13 cellular contexts compared by ENCODE assay signal in genomic region chrX:20361081-20361889, GRCh38.
A peak's percentile ranks its signal among the peaks of the same experiment; 100 is the strongest.
DNase-seq lines count a peak whose midpoint lies in the region; ATAC-seq, FAIRE-seq and TF ChIP-seq lines count a peak whose summit lies in the region.
"Had no signal": no experiment of that assay in that cellular context is flagged by ENCODE, and none has a peak within 500 bp of the region (broad histone marks: within the 10 kb centered on the region; RNA-seq: fewer than 3 reads in every experiment).

No MANE protein-coding gene starts in this region.

- peak overlapping the region; percentile 49 for H2BK5ac ChIP-seq in trophoblast cell (ENCODE audit: low read depth, low read length, poor library complexity)

- H4K91ac ChIP-seq in trophoblast cell (ENCODE audit: low read depth, low read length), result peak overlapping the region; percentile 37

- H3K18ac ChIP-seq in trophoblast cell (ENCODE audit: low read length), result no peak overlapping the region

- H2AK5ac ChIP-seq in trophoblast cell (ENCODE audit: low read length), result no peak overlapping the region

- TF ChIP-seq CTCF in foreskin fibroblast (IDR thresholded peaks at IDR 0.05; ENCODE audit: low read depth, low read length), result no peak

- DNase-seq in DMS53 treated with DMSO at 0.1 percent for 48 hours (lab: John Stamatoyannopoulos, UW; ENCODE audit: unreplicated experiment), result peak; percentile 27
- peak; percentile 20 for DNase-seq in SHP77 treated with DMSO at 0.1 percent for 48 hours (lab: John Stamatoyannopoulos, UW)
- DNase-seq in foreskin fibroblast, result peak; percentile 35 to 60
- peak; percentile 64 to 90 for DNase-seq in trophoblast cell
- DNase-seq in frontal cortex (ENCODE audit: low spot score in 2 of 2), result no peak
- no peak for DNase-seq in stimulated activated CD4-positive, alpha-beta T cell treated with anti-CD3 and anti-CD28 coated beads, Interleukin-12 subunit alpha, Interleukin-12 subunit beta, amount 100 ng/mL, for 4 hours
- DNase-seq: DMS79; H9; hippocampal formation; stimulated activated CD8-positive, alpha-beta memory T cell treated with anti-CD3 and anti-CD28 coated beads, Interleukin-4, amount 100 ng/mL, for 48 hours had no signal

- peaks cover 2% of the 10 kb centered on the region for H3K79me2 ChIP-seq in trophoblast cell (ENCODE audit: control insufficient read depth, insufficient read depth, low read length, poor library complexity)

- peak overlapping the region; percentile 50 for H3K4me2 ChIP-seq in trophoblast cell (ENCODE audit: low read length)

- no peak for FAIRE-seq in frontal cortex (lab: Jason Lieb, UNC)

- no peak overlapping the region for H3K9ac ChIP-seq in trophoblast cell (ENCODE audit: low read length)

- no CpG with 5 or more reads among the region's 8 CpGs for WGBS in trophoblast cell (ENCODE audit: extremely low coverage, insufficient coverage, insufficient read length)

- H3K4me3 ChIP-seq in foreskin fibroblast (ENCODE audit: low read depth in 1 of 2, low read length in 2 of 2), result no peak overlapping the region
- no peak overlapping the region for H3K4me3 ChIP-seq in trophoblast cell (ENCODE audit: low read depth, low read length)
- H3K4me3 ChIP-seq: cardiac muscle cell had no signal

- H3K14ac ChIP-seq in trophoblast cell (ENCODE audit: low read length), result peak overlapping the region; percentile 51

- H2BK120ac ChIP-seq in trophoblast cell (ENCODE audit: insufficient read depth, low read length, poor library complexity), result no peak overlapping the region

- H2BK12ac ChIP-seq in trophoblast cell (ENCODE audit: low read length), result peak overlapping the region; percentile 40

- H3K23ac ChIP-seq in trophoblast cell (ENCODE audit: low read length), result no peak overlapping the region

- ATAC-seq in esophagus mucosa (no peak), HG03196 (IDR thresholded peaks at IDR 0.05; ENCODE audit: unreplicated experiment) (no peak)

- peaks cover 6% of the 10 kb centered on the region for H3K79me1 ChIP-seq in trophoblast cell (ENCODE audit: low read length)

- peaks cover 8 to 9% of the 10 kb centered on the region in 2 experiments for H3K4me1 ChIP-seq in trophoblast cell (ENCODE audit: control insufficient read depth in 1 of 2, insufficient read depth in 2 of 2, low read length in 2 of 2)

- H3K27ac ChIP-seq in trophoblast cell (ENCODE audit: low read depth, low read length), result peak overlapping the region; percentile 86
- H3K27ac ChIP-seq: cardiac muscle cell had no signal

- no peaks in the 10 kb centered on the region for H3K27me3 ChIP-seq in trophoblast cell (ENCODE audit: insufficient read depth, low read length)
- H3K27me3 ChIP-seq: cardiac muscle cell had no signal

- no peak overlapping the region for H3K4ac ChIP-seq in trophoblast cell (ENCODE audit: low read depth, low read length)

- no peak overlapping the region for H4K8ac ChIP-seq in trophoblast cell (ENCODE audit: low read depth, low read length)

- no peak overlapping the region for H4K12ac ChIP-seq in trophoblast cell (ENCODE audit: low read depth, low read length)

- no peak overlapping the region for H2AFZ ChIP-seq in trophoblast cell (ENCODE audit: insufficient read depth, low read length, poor library complexity)

- H3K36me3 ChIP-seq in trophoblast cell (ENCODE audit: control insufficient read depth in 1 of 2, insufficient read depth in 2 of 2, low read length in 2 of 2), result no peaks in the 10 kb centered on the region
- H3K36me3 ChIP-seq: cardiac muscle cell had no signal

- H3K9me3 ChIP-seq in trophoblast cell (ENCODE audit: insufficient read depth, low read depth, low read length), result no peaks in the 10 kb centered on the region

Comparison
In these comparisons a context has a peak if more than half of its experiments do, and no peak if none do; other contexts are left out.
1. DNase-seq: peak in DMS53 treated with DMSO at 0.1 percent for 48 hours (single experiment), SHP77 treated with DMSO at 0.1 percent for 48 hours (single experiment), foreskin fibroblast (2 of 2) and trophoblast cell (2 of 2); none in frontal cortex (0 of 2) and stimulated activated CD4-positive, alpha-beta T cell treated with anti-CD3 and anti-CD28 coated beads, Interleukin-12 subunit alpha, Interleukin-12 subunit beta, amount 100 ng/mL, for 4 hours (single experiment).